Comparison of ENCODE assay signal across 9 cellular contexts in the genomic region with DNA sequence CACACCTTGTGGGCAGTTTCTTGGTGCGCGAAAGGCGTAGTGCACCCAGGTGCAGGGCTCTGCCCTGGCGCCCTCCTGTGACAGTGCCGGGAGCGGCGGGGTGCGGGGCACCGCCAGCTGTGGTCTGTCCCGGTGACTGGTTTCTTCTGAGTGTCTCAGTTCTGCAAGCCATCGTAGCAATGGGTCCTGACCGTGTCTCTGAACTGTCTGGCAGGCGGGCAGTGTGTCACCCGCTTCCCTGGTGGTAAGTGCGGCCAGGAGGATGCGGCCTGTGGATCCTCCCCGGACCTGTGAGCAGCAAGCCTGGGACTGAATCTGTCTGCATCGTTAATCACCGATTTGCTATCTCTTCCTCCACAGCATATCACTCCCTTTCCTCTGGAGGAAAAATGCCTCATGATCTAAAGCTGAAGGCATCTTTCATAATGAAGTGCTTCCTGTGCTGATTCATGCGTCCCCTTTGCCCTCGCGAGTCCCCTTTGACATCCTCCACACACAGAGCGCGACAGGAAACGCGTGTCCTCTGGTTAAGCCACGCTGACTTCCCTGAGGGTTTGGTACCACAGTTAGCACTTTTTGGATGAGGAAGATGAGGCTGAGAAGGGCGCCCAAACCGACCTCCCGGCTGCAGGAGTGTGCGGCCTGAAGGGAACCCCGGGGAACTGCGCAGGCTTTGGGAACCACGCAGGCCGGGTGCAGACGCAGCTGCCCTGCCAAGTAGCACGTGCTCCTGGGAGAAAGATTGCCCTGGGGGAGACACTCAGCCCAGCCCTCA.
A peak's percentile ranks its signal among the peaks of the same experiment; 100 is the strongest.
DNase-seq lines count a peak whose midpoint lies in the region; ATAC-seq and TF ChIP-seq lines count a peak whose summit lies in the region.
"Had no signal": no experiment of that assay in that cellular context is flagged by ENCODE, and none has a peak within 500 bp of the region (broad histone marks: within the 10 kb centered on the region; RNA-seq: fewer than 3 reads in every experiment).

No MANE protein-coding gene starts in this region.

- H3K4me3 ChIP-seq in HAP-1: no peak overlapping the region

- H3K9me3 Mint-ChIP-seq in activated CD4-positive, alpha-beta T cell treated with anti-CD3 and anti-CD28 coated beads for 36 hours (ENCODE audit: low read depth): no peaks in the 10 kb centered on the region
- H3K9me3 Mint-ChIP-seq in chondrocyte (ENCODE audit: low read depth): peaks cover 5% of the 10 kb centered on the region

- no peaks in the 10 kb centered on the region for H3K4me1 ChIP-seq in HAP-1

- no peaks in the 10 kb centered on the region for H3K9me3 ChIP-seq in HAP-1

- H3K27me3 Mint-ChIP-seq in activated CD4-positive, alpha-beta T cell treated with anti-CD3 and anti-CD28 coated beads for 36 hours: peaks cover 9% of the 10 kb centered on the region
- no peaks in the 10 kb centered on the region for H3K27me3 Mint-ChIP-seq in chondrocyte (ENCODE audit: low read depth)

- CTCF ChIA-PET in activated CD4-positive, alpha-beta T cell treated with anti-CD3 and anti-CD28 coated beads for 36 hours (lab: Charles Lee): interaction anchor here (0.7 to 0.9 kb wide), 2 partner anchors 15 to 80 kb away, joined by 3 read pairs; no protein-coding TSS in a partner anchor

- no peaks in the 10 kb centered on the region for H3K27me3 ChIP-seq in HAP-1 (ENCODE audit: low read depth)

- in situ Hi-C loops in HAP-1 (cut with MboI; ENCODE audit: low sequenced_read_pairs): loop anchor here (25.0 kb wide), 1 partner anchor 672 kb away; no protein-coding TSS in a partner anchor

- H3K36me3 ChIP-seq in HAP-1 (replicated peaks): no peaks in the 10 kb centered on the region

- intact Hi-C loops in activated CD4-positive, alpha-beta T cell treated with anti-CD3 and anti-CD28 coated beads for 36 hours (cut with DNase I, micrococcal nuclease): loop anchor here (5.0 kb wide), 2 partner anchors 412 to 663 kb away; no protein-coding TSS in a partner anchor

- ATAC-seq in activated CD4-positive, alpha-beta T cell treated with anti-CD3 and anti-CD28 coated beads for 36 hours: peak; percentile 82

- TF ChIP-seq CTCF in chondrocyte (IDR thresholded peaks at IDR 0.05): no peak

- H3K27ac Mint-ChIP-seq in activated CD4-positive, alpha-beta T cell treated with anti-CD3 and anti-CD28 coated beads for 36 hours: no peak overlapping the region
- H3K27ac Mint-ChIP-seq in chondrocyte (ENCODE audit: unreplicated experiment): peak overlapping the region; percentile 46

- no peak overlapping the region for H3K4me3 Mint-ChIP-seq in activated CD4-positive, alpha-beta T cell treated with anti-CD3 and anti-CD28 coated beads for 36 hours
- no peak overlapping the region for H3K4me3 Mint-ChIP-seq in chondrocyte (ENCODE audit: unreplicated experiment)

- peaks cover 6% of the 10 kb centered on the region for H3K4me1 Mint-ChIP-seq in activated CD4-positive, alpha-beta T cell treated with anti-CD3 and anti-CD28 coated beads for 36 hours
- H3K4me1 Mint-ChIP-seq in chondrocyte (ENCODE audit: low read depth): peaks cover 49% of the 10 kb centered on the region

- peak; percentile 64 for DNase-seq in activated CD4-positive, alpha-beta T cell treated with anti-CD3 and anti-CD28 coated beads for 36 hours
- no peak for DNase-seq in activated CD4-positive, alpha-beta T cell treated with anti-CD3 and anti-CD28 coated beads, Interleukin-2, amount 50 U/mL, for 1 hour
- peak; percentile 18 for DNase-seq in HT1080 (ENCODE audit: low read depth)
- DNase-seq in chondrocyte (ENCODE audit: low spot score): no peak
- DNase-seq in pons (ENCODE audit: low spot score): peak; percentile 26
- DNase-seq in HAP-1 (ENCODE audit: low spot score in 2 of 2): no peak
- no peak for DNase-seq in ureter (ENCODE audit: low spot score)
- no peak for DNase-seq in NCI-H146 (lab: John Stamatoyannopoulos, UW)
- DNase-seq: midbrain had no signal

- no peaks in the 10 kb centered on the region for H3K36me3 Mint-ChIP-seq in activated CD4-positive, alpha-beta T cell treated with anti-CD3 and anti-CD28 coated beads for 36 hours (ENCODE audit: low read depth)
- no peaks in the 10 kb centered on the region for H3K36me3 Mint-ChIP-seq in chondrocyte (ENCODE audit: low read depth)

- POLR2A ChIA-PET in activated CD4-positive, alpha-beta T cell treated with anti-CD3 and anti-CD28 coated beads for 36 hours (lab: Charles Lee): no interaction called here

Comparison
In these comparisons a context has a peak if more than half of its experiments do, and no peak if none do; other contexts are left out.
1. DNase-seq: peak in activated CD4-positive, alpha-beta T cell treated with anti-CD3 and anti-CD28 coated beads for 36 hours (single experiment), HT1080 (single experiment) and pons (single experiment); none in activated CD4-positive, alpha-beta T cell treated with anti-CD3 and anti-CD28 coated beads, Interleukin-2, amount 50 U/mL, for 1 hour (single experiment), chondrocyte (single experiment), HAP-1 (0 of 2), ureter (single experiment) and NCI-H146 (single experiment).